In genomic region chr17:65055708-65056638, GRCh38 we compare ENCODE assay signal across 1 cellular context.
TF ChIP-seq lines count a peak whose summit lies in the region.

No MANE protein-coding gene starts in this region.

TF ChIP-seq in HepG2, 621 proteins besides CTCF, POLR2A, EP300 and RAD21 (continued from another document and continues in another):
- TF ChIP-seq ZNF362 (CRISPR knock-in tag; IDR thresholded peaks at IDR 0.05; ENCODE audit: borderline replicate concordance): peak; percentile 31; the same call in 1 of the 2 replicates
- TF ChIP-seq ZNF572 (CRISPR knock-in tag; IDR thresholded peaks at IDR 0.05): 0 out of 2 replicates have a peak, but pooled peaks have one; percentile 64
- no peak for TF ChIP-seq SOX13 (IDR thresholded peaks at IDR 0.05)
- TF ChIP-seq SOX13 (CRISPR knock-in tag; conservative IDR thresholded peaks at IDR 0.05 in 1 of 2, IDR thresholded peaks at IDR 0.05 in 1 of 2): no peak
- 0 out of 2 replicates have a peak, but pooled peaks have one; percentile 7 for TF ChIP-seq ATF5 (CRISPR knock-in tag; IDR thresholded peaks at IDR 0.05; ENCODE audit: low read depth)
- peak; percentile 15; the same call in 1 of the 2 replicates for TF ChIP-seq TFDP1 (CRISPR knock-in tag; IDR thresholded peaks at IDR 0.05; ENCODE audit: borderline replicate concordance)
- no peak for TF ChIP-seq HNRNPK (IDR thresholded peaks at IDR 0.05; ENCODE audit: low read depth, low read length, poor library complexity, severe bottlenecking)
- TF ChIP-seq ZNF574 (CRISPR knock-in tag; IDR thresholded peaks at IDR 0.05): peak; percentile 18; the same call in 1 of the 2 replicates
- no peak for TF ChIP-seq FOXK2 (IDR thresholded peaks at IDR 0.05)
- peak; percentile 7; the same call in 1 of the 2 replicates for TF ChIP-seq CCDC6 (CRISPR knock-in tag; IDR thresholded peaks at IDR 0.05)
- TF ChIP-seq ZNF329 (CRISPR knock-in tag; IDR thresholded peaks at IDR 0.05; ENCODE audit: low read depth): peak; percentile 78
- TF ChIP-seq MTF1 (CRISPR knock-in tag; IDR thresholded peaks at IDR 0.05): peak; percentile 49; the same call in 1 of the 2 replicates
- TF ChIP-seq PRMT3 (CRISPR knock-in tag; IDR thresholded peaks at IDR 0.05; ENCODE audit: borderline replicate concordance, low read depth): 0 out of 2 replicates have a peak, but pooled peaks have one; percentile 91
- TF ChIP-seq ZNF18 (CRISPR knock-in tag; IDR thresholded peaks at IDR 0.05; ENCODE audit: insufficient replicate concordance): peak; percentile 38
- peak; percentile 78 for TF ChIP-seq HOXA9 (CRISPR knock-in tag; IDR thresholded peaks at IDR 0.05; ENCODE audit: borderline replicate concordance)
- TF ChIP-seq ASH2L (IDR thresholded peaks at IDR 0.05; ENCODE audit: insufficient read length, low read depth, low read length): peak; percentile 91
- TF ChIP-seq TBX2 (CRISPR knock-in tag; IDR thresholded peaks at IDR 0.05; ENCODE audit: borderline replicate concordance): peak; percentile 54
- TF ChIP-seq ZNF597 (CRISPR knock-in tag; IDR thresholded peaks at IDR 0.05): no peak
- TF ChIP-seq TGIF2 (CRISPR knock-in tag; IDR thresholded peaks at IDR 0.05): peak; percentile 78; the same call in 1 of the 2 replicates
- peak; percentile 87; the same call in 1 of the 2 replicates for TF ChIP-seq ZNF790 (CRISPR knock-in tag; IDR thresholded peaks at IDR 0.05; ENCODE audit: borderline replicate concordance)
- no peak for TF ChIP-seq SP4 (CRISPR knock-in tag; IDR thresholded peaks at IDR 0.05)
- TF ChIP-seq ZSCAN25 (CRISPR knock-in tag; IDR thresholded peaks at IDR 0.05): peak; percentile 34
- peak; percentile 69; the same call in 1 of the 2 replicates for TF ChIP-seq MYC (CRISPR knock-in tag; IDR thresholded peaks at IDR 0.05; ENCODE audit: borderline replicate concordance)
- no peak for TF ChIP-seq SRF (IDR thresholded peaks at IDR 0.05; ENCODE audit: low read depth, low read length)
- peak; percentile 29; the same call in 1 of the 2 replicates for TF ChIP-seq ZNF616 (CRISPR knock-in tag; IDR thresholded peaks at IDR 0.05; ENCODE audit: low read depth)
- TF ChIP-seq ZNF784 (CRISPR knock-in tag; IDR thresholded peaks at IDR 0.05; ENCODE audit: borderline replicate concordance): peak; percentile 19; the same call in 1 of the 2 replicates
- peak; percentile 26; the same call in 1 of the 2 replicates for TF ChIP-seq ZBTB42 (CRISPR knock-in tag; IDR thresholded peaks at IDR 0.05)
- TF ChIP-seq GABPB1 (CRISPR knock-in tag; IDR thresholded peaks at IDR 0.05): peak; percentile 68; the same call in 1 of the 2 replicates
- no peak for TF ChIP-seq DMTF1 (CRISPR knock-in tag; IDR thresholded peaks at IDR 0.05)
- peak; percentile 64; the same call in 1 of the 2 replicates for TF ChIP-seq ZBTB7A (CRISPR knock-in tag; IDR thresholded peaks at IDR 0.05)
- TF ChIP-seq ZNF10 (CRISPR knock-in tag; IDR thresholded peaks at IDR 0.05; ENCODE audit: borderline replicate concordance, low read depth): no peak
- no peak for TF ChIP-seq ZNF431 (CRISPR knock-in tag; IDR thresholded peaks at IDR 0.05; ENCODE audit: borderline replicate concordance, low read depth)
- peak; percentile 5; the same call in 1 of the 2 replicates for TF ChIP-seq ZBTB25 (CRISPR knock-in tag; IDR thresholded peaks at IDR 0.05)
- TF ChIP-seq TBX3 (IDR thresholded peaks at IDR 0.05; ENCODE audit: borderline replicate concordance): no peak
- TF ChIP-seq BRCA1 (CRISPR knock-in tag; IDR thresholded peaks at IDR 0.05): no peak
- peak; percentile 22; the same call in 1 of the 2 replicates for TF ChIP-seq MTERF4 (CRISPR knock-in tag; IDR thresholded peaks at IDR 0.05)
- peak; percentile 54; the same call in 1 of the 2 replicates for TF ChIP-seq NFKB2 (CRISPR knock-in tag; IDR thresholded peaks at IDR 0.05; ENCODE audit: borderline replicate concordance)
- TF ChIP-seq GLI4 (CRISPR knock-in tag; IDR thresholded peaks at IDR 0.05; ENCODE audit: borderline replicate concordance): 0 out of 2 replicates have a peak, but pooled peaks have one; percentile 58
- no peak for TF ChIP-seq NKX3-1 (CRISPR knock-in tag; IDR thresholded peaks at IDR 0.05)
- TF ChIP-seq ZNF841 (CRISPR knock-in tag; IDR thresholded peaks at IDR 0.05; ENCODE audit: borderline replicate concordance): 0 out of 2 replicates have a peak, but pooled peaks have one; percentile 31
- peak; percentile 38; the same call in 1 of the 2 replicates for TF ChIP-seq KDM5A (IDR thresholded peaks at IDR 0.05; ENCODE audit: borderline replicate concordance, low read length)
- TF ChIP-seq ELF1 (CRISPR knock-in tag; IDR thresholded peaks at IDR 0.05): 0 out of 2 replicates have a peak, but pooled peaks have one; percentile 36
- 0 out of 2 replicates have a peak, but pooled peaks have one; percentile 25 for TF ChIP-seq SPEN (CRISPR knock-in tag; IDR thresholded peaks at IDR 0.05; ENCODE audit: low read depth)
- no peak for TF ChIP-seq ZNF253 (CRISPR knock-in tag; IDR thresholded peaks at IDR 0.05; ENCODE audit: borderline replicate concordance)
- no peak for TF ChIP-seq ATF4 (CRISPR knock-in tag; IDR thresholded peaks at IDR 0.05)
- TF ChIP-seq ZNF33B (CRISPR knock-in tag; IDR thresholded peaks at IDR 0.05): 0 out of 2 replicates have a peak, but pooled peaks have one; percentile 59
- TF ChIP-seq GABPA (IDR thresholded peaks at IDR 0.05; ENCODE audit: low read depth, low read length): peak; percentile 15; the same call in 1 of the 2 replicates
- no peak; the same call in 1 of the 2 replicates for TF ChIP-seq GABPA (CRISPR knock-in tag; IDR thresholded peaks at IDR 0.05; ENCODE audit: low read depth)
- TF ChIP-seq ZNF296 (CRISPR knock-in tag; conservative IDR thresholded peaks at IDR 0.05): peak; percentile 66; the same call in 1 of the 2 replicates
